Comparison of ENCODE assay signal across 8 cellular contexts in the genomic region with DNA sequence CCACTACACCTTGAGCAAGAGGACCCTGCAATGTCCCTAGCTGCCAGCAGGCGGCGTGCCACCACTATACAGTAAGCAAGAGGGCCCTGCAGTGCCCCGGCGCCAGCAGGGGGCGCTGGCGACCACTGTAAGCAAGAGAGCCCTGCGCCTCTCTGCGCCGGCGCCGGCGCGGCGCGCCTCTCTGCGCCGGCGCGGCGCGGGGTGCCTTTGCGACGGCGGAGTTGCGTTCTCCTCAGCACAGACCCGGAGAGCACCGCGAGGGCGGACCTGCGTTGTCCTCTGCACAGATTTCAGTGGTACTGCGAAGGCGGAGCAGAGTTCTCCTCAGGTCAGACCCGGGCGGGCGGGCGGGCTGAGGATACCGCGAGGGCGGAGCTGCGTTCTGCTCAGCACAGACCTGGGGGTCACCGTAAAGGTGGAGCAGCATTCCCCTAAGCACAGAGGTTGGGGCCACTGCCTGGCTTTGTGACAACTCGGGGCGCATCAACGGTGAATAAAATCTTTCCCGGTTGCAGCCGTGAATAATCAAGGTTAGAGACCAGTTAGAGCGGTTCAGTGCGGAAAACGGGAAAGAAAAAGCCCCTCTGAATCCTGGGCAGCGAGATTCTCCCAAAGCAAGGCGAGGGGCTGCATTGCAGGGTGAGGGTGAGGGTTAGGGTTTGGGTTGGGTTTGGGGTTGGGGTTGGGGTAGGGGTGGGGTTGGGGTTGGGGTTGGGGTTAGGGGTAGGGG. TPM values are rescaled to one million over a fixed set of nuclear protein-coding genes. Genes with fewer than 3 reads are reported as not detected.
DNase-seq lines count a peak whose midpoint lies in the region; TF ChIP-seq lines count a peak whose summit lies in the region.
"Not testable (repeated sequence)": the region's sequence is repeated elsewhere in the genome, so short reads cannot be mapped to it uniquely, and the experiment has no call there.

No MANE protein-coding gene starts in this region.

- H4K20me1 ChIP-seq in MM.1S (ENCODE audit: insufficient read depth, low read length), result not testable (repeated sequence)

- TF ChIP-seq CTCF in AG09319 (IDR thresholded peaks at IDR 0.05; ENCODE audit: low read depth, low read length); foreskin fibroblast (IDR thresholded peaks at IDR 0.05; ENCODE audit: low read depth, low read length): not testable (repeated sequence)
- TF ChIP-seq CTCF in MM.1S (IDR thresholded peaks at IDR 0.05; ENCODE audit: low read length) (peak; percentile 36), mesothelial cell of epicardium (IDR thresholded peaks at IDR 0.05; ENCODE audit: unreplicated experiment) (peak; percentile 25)

- not testable (repeated sequence) for H3K4me2 ChIP-seq in MM.1S (ENCODE audit: low read depth, low read length)

- not testable (repeated sequence) for H3K9me2 ChIP-seq in MM.1S (replicated peaks; ENCODE audit: insufficient read depth, low read length)

- not testable (repeated sequence) for H3K27me3 ChIP-seq in MM.1S (replicated peaks; ENCODE audit: insufficient read depth, low read length)

- not testable (repeated sequence) for H3K9me3 Mint-ChIP-seq in activated CD4-positive, alpha-beta T cell treated with anti-CD3 and anti-CD28 coated beads, Interleukin-2, amount 10 ng/mL, durations not matched to agents 24 days and 14 days; mesothelial cell of epicardium

- H3K4me3 ChIP-seq in MM.1S (ENCODE audit: low read length); foreskin fibroblast (ENCODE audit: low read depth in 1 of 2, low read length in 2 of 2): not testable (repeated sequence)

- not testable (repeated sequence) for H2AFZ ChIP-seq in MM.1S (ENCODE audit: low read length)

- H3K4me3 Mint-ChIP-seq in activated CD4-positive, alpha-beta T cell treated with anti-CD3 and anti-CD28 coated beads, Interleukin-2, amount 10 ng/mL, durations not matched to agents 24 days and 14 days, result peak overlapping the region; percentile 30
- H3K4me3 Mint-ChIP-seq in mesothelial cell of epicardium, result not testable (repeated sequence)

- not testable (repeated sequence) for H3K79me2 ChIP-seq in MM.1S (ENCODE audit: low read length)

- not testable (repeated sequence) for H3K27me3 Mint-ChIP-seq in activated CD4-positive, alpha-beta T cell treated with anti-CD3 and anti-CD28 coated beads, Interleukin-2, amount 10 ng/mL, durations not matched to agents 24 days and 14 days; mesothelial cell of epicardium (ENCODE audit: low read depth)

- not testable (repeated sequence) for H3K27ac ChIP-seq in MM.1S (ENCODE audit: low read length)

- intact Hi-C loops in activated CD4-positive, alpha-beta T cell treated with anti-CD3 and anti-CD28 coated beads, Interleukin-2, amount 10 ng/mL, durations not matched to agents 24 days and 14 days (cut with micrococcal nuclease), result loop anchor here (5.0 kb wide), 1 partner anchor 155 kb away; a partner anchor contains a TSS

- H3F3A ChIP-seq in MM.1S (ENCODE audit: insufficient read depth, low read length), result not testable (repeated sequence)

- H3K4me1 ChIP-seq in MM.1S (ENCODE audit: low read length), result not testable (repeated sequence)

- TF ChIP-seq POLR2A in GM15510 (IDR thresholded peaks at IDR 0.05; ENCODE audit: borderline replicate concordance, extremely low read depth, insufficient read length), result peak; percentile 26

- peak overlapping the region; percentile 51 for H3K27ac Mint-ChIP-seq in activated CD4-positive, alpha-beta T cell treated with anti-CD3 and anti-CD28 coated beads, Interleukin-2, amount 10 ng/mL, durations not matched to agents 24 days and 14 days
- not testable (repeated sequence) for H3K27ac Mint-ChIP-seq in mesothelial cell of epicardium

- DNase-seq in AG09319 (ENCODE audit: extremely low read depth, low read depth) (peak; percentile 3), MM.1S (peak; percentile 54), astrocyte of the hippocampus (ENCODE audit: low read depth, low spot score) (peak; percentile 59), foreskin fibroblast (peak; percentile 36 to 65)
- peak; percentile 89 for DNase-seq in activated CD4-positive, alpha-beta T cell treated with anti-CD3 and anti-CD28 coated beads, Interleukin-2, amount 10 ng/mL, durations not matched to agents 24 days and 14 days
- not testable (repeated sequence) for DNase-seq in mesothelial cell of epicardium (ENCODE audit: low spot score in 2 of 2, unreplicated experiment in 2 of 2)
- peak; percentile 12 to 21 for DNase-seq in stimulated activated CD4-positive, alpha-beta T cell treated with anti-CD3 and anti-CD28 coated beads, Interleukin-1b, Interleukin-23, amount 100 ng/mL, for 1 hour (ENCODE audit: low read depth in 2 of 2)

- H3K36me3 Mint-ChIP-seq in activated CD4-positive, alpha-beta T cell treated with anti-CD3 and anti-CD28 coated beads, Interleukin-2, amount 10 ng/mL, durations not matched to agents 24 days and 14 days (ENCODE audit: low read depth); mesothelial cell of epicardium: not testable (repeated sequence)

- H3K9ac ChIP-seq in MM.1S (ENCODE audit: low read length), result not testable (repeated sequence)

- H3K36me3 ChIP-seq in MM.1S (replicated peaks; ENCODE audit: insufficient read depth, low read length), result not testable (repeated sequence)

- not testable (repeated sequence) for H3K4me1 Mint-ChIP-seq in activated CD4-positive, alpha-beta T cell treated with anti-CD3 and anti-CD28 coated beads, Interleukin-2, amount 10 ng/mL, durations not matched to agents 24 days and 14 days; mesothelial cell of epicardium

- H3K9me3 ChIP-seq in MM.1S (replicated peaks; ENCODE audit: insufficient read depth, low read length), result not testable (repeated sequence)

RNA-seq across cellular contexts. Expression of a gene that starts 24.9 kb away (rescaled TPM):
- total RNA-seq in activated CD4-positive, alpha-beta T cell treated with anti-CD3 and anti-CD28 coated beads, Interleukin-2, amount 10 ng/mL, durations not matched to agents 24 days and 14 days, result 21.6 and 23.5 TPM in 2 replicates
- 39.5 to 44.2 TPM (median 41.8 TPM) in 3 replicates for total RNA-seq in mesothelial cell of epicardium
